10 cellular contexts compared by ENCODE assay signal in the genomic region with DNA sequence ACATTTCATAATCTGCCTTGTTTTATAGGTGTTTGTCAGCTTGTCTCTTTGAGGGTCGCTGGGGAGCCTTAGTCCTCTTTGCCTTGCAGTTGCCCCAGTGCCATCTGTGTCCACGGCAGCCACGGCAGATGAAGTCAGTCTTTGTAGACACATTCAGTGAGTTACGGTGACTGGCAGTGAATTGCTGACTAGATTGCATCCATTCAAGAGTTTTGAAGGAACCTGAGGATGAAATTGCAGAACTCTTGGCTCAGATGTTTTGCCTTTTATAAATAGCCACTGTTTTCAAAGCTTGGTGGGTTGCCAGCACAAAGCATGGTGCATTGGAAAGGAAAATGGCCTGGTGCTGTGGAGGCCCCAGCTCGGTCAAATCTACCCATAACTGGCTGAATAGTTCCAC.
DNase-seq lines count a peak whose midpoint lies in the region; ATAC-seq and TF ChIP-seq lines count a peak whose summit lies in the region.
"Had no signal": no experiment of that assay in that cellular context is flagged by ENCODE, and none has a peak within 500 bp of the region (broad histone marks: within the 10 kb centered on the region; RNA-seq: fewer than 3 reads in every experiment).

No MANE protein-coding gene starts in this region.

- no peak overlapping the region for H2AFZ ChIP-seq in HCT116 (ENCODE audit: low read depth, low read length, poor library complexity, severe bottlenecking)

- TF ChIP-seq POLR2A in HCT116 (IDR thresholded peaks at IDR 0.05; ENCODE audit: borderline replicate concordance, extremely low read depth, insufficient read depth, insufficient read length) (no peak), adrenal gland (IDR thresholded peaks at IDR 0.05) (no peak), sigmoid colon (IDR thresholded peaks at IDR 0.05) (no peak)

- CTCF ChIA-PET in HCT116 (lab: Charles Lee): interaction anchor here (1.5 to 1.7 kb wide), 2 partner anchors 83 kb away, joined by 3 to 5 read pairs; no protein-coding TSS in a partner anchor

- H3K27ac ChIP-seq in HCT116 (ENCODE audit: low read depth, low read length): peak overlapping the region; percentile 56
- peak overlapping the region in 2 of 5 donors; percentile 43 to 73 for H3K27ac ChIP-seq in adrenal gland
- peak overlapping the region; percentile 58 to 82 (median 70) for H3K27ac ChIP-seq in sigmoid colon
- H3K27ac ChIP-seq: WERI-Rb-1 had no signal

- no peak for TF ChIP-seq RAD21 in HCT116 (IDR thresholded peaks at IDR 0.05; ENCODE audit: low read depth)

- no peaks in the 10 kb centered on the region for H3K9me3 ChIP-seq in HCT116 (ENCODE audit: control insufficient read depth in 1 of 2, insufficient read depth in 1 of 2, low read depth in 1 of 2, low read length in 2 of 2)
- H3K9me3 ChIP-seq in adrenal gland (replicated peaks in 1 of 3): no peaks in the 10 kb centered on the region
- H3K9me3 ChIP-seq in sigmoid colon: no peaks in the 10 kb centered on the region

- peak overlapping the region in 1 of 2 experiments; percentile 0; a peak in 2 of 4 replicates for H3K4me3 ChIP-seq in HCT116 (replicated peaks in 1 of 2; ENCODE audit: low read depth in 1 of 2, low read length in 2 of 2)
- H3K4me3 ChIP-seq in adrenal gland: no peak overlapping the region
- H3K4me3 ChIP-seq in sigmoid colon: no peak overlapping the region

- H3K27me3 ChIP-seq in HCT116 (ENCODE audit: insufficient read depth, low read length) (no peaks in the 10 kb centered on the region), adrenal gland (no peaks in the 10 kb centered on the region), sigmoid colon (no peaks in the 10 kb centered on the region)

- no peak for DNase-seq in HCT116 (ENCODE audit: low read depth, low spot score)
- peak in 5 of 7 donors; percentile 32 to 63 (median 45) for DNase-seq in adrenal gland
- DNase-seq in globus pallidus (ENCODE audit: low spot score): peak; percentile 48
- DNase-seq in sigmoid colon: no peak
- no peak for DNase-seq in CD1c-positive myeloid dendritic cell (ENCODE audit: extremely low spot score)
- no peak for DNase-seq in stimulated activated CD8-positive, alpha-beta memory T cell treated with anti-CD3 and anti-CD28 coated beads, Interleukin-4, amount 100 ng/mL, for 48 hours
- no peak for DNase-seq in left lobe of liver (ENCODE audit: low spot score)
- DNase-seq: activated naive CD8-positive, alpha-beta T cell treated with anti-CD3 and anti-CD28 coated beads, Interleukin-2, amount 10 ng/mL, durations not matched to agents 7 days and 5 days; WERI-Rb-1 had no signal

- WGBS in adrenal gland, 4 donors: 77 to 82% (median 79%) methylated on average over 4 to 5 of the region's 5 CpGs
- 76 to 78% methylated on average over 5 of the region's 5 CpGs for WGBS in sigmoid colon, 2 donors

- no peaks in the 10 kb centered on the region for H4K20me1 ChIP-seq in HCT116 (ENCODE audit: insufficient read depth)

- no peak for TF ChIP-seq EP300 in sigmoid colon (IDR thresholded peaks at IDR 0.05)

- peak overlapping the region; percentile 68 for H3K4me2 ChIP-seq in HCT116 (ENCODE audit: low read length)

- H3K4me1 ChIP-seq in HCT116 (ENCODE audit: control insufficient read depth in 1 of 2, insufficient read depth in 2 of 2, low read length in 2 of 2) (peaks cover 55 to 71% of the 10 kb centered on the region in 2 experiments), adrenal gland (replicated peaks in 1 of 2) (peaks cover 19 to 47% of the 10 kb centered on the region in 2 donors), sigmoid colon (peaks cover 0 to 83% (median 70%) of the 10 kb centered on the region in 4 donors)

- TF ChIP-seq CTCF in HCT116 (IDR thresholded peaks at IDR 0.05 in 2 of 3, conservative IDR thresholded peaks at IDR 0.05 in 1 of 3; ENCODE audit: borderline replicate concordance in 1 of 3, insufficient read depth in 1 of 3, low read depth in 2 of 3, low read length in 2 of 3): no peak
- TF ChIP-seq CTCF in adrenal gland (IDR thresholded peaks at IDR 0.05): no peak
- TF ChIP-seq CTCF in sigmoid colon (IDR thresholded peaks at IDR 0.05): no peak

- POLR2A ChIA-PET in HCT116 (lab: Charles Lee): interaction anchor here (0.8 kb wide), 1 partner anchor 230 kb away, joined by 3 read pairs; no protein-coding TSS in a partner anchor

- ATAC-seq in HCT116: no peak
- no peak for ATAC-seq in GM21723 (IDR thresholded peaks at IDR 0.05; ENCODE audit: unreplicated experiment)
- ATAC-seq in left lobe of liver: no peak

- H3K9ac ChIP-seq in HCT116 (ENCODE audit: low read length): peak overlapping the region; percentile 40; the same call in 1 of the 2 replicates

- H3K36me3 ChIP-seq in HCT116 (ENCODE audit: control insufficient read depth in 1 of 2, insufficient read depth in 2 of 2, low read length in 2 of 2) (peaks cover 0 to 6% of the 10 kb centered on the region in 2 experiments; a peak in 1 of 4 replicates), adrenal gland (replicated peaks in 1 of 2) (no peaks in the 10 kb centered on the region), sigmoid colon (peaks cover 0 to 12% (median 4%) of the 10 kb centered on the region in 4 donors)
- H3K36me3 ChIP-seq: WERI-Rb-1 had no signal

- no peaks in the 10 kb centered on the region for H3K9me2 ChIP-seq in HCT116 (ENCODE audit: insufficient read depth)

- RAD21 ChIA-PET in HCT116 (lab: Charles Lee; ENCODE audit: low non-redundant PET in 1 of 2, low total read pairs in 2 of 2, uncharacterized antibody in 2 of 2, unreplicated experiment in 2 of 2): no interaction called here

- intact Hi-C loops in HCT116 (cut with micrococcal nuclease) (loop anchor here (5.0 kb wide), 2 partner anchors 91 to 231 kb away; no protein-coding TSS in a partner anchor), adrenal gland (cut with DNase I) (loop anchor here (5.0 to 10.0 kb wide), 3 partner anchors 124 to 161 kb away; partner anchors contain the start of gene TRIO (in 1 of the 2)), sigmoid colon (cut with DNase I) (loop anchor here (1.0 kb wide), 1 partner anchor 124 kb away; no protein-coding TSS in a partner anchor)

- H3K79me2 ChIP-seq in HCT116 (ENCODE audit: insufficient read depth, low read length): peaks cover 83% of the 10 kb centered on the region

- BruUV-seq in HCT116 (replicated peaks; lab: Mats Ljungman, UMichigan): no TSS peak

TF ChIP-seq in HCT116, 20 proteins besides CTCF, POLR2A, EP300 and RAD21:
- TF ChIP-seq, protein P1, sequence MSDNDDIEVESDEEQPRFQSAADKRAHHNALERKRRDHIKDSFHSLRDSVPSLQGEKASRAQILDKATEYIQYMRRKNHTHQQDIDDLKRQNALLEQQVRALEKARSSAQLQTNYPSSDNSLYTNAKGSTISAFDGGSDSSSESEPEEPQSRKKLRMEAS (IDR thresholded peaks at IDR 0.05): no peak
- no peak for TF ChIP-seq SP1 (IDR thresholded peaks at IDR 0.05; ENCODE audit: low read depth)
- TF ChIP-seq ATF3 (IDR thresholded peaks at IDR 0.05): no peak
- TF ChIP-seq JUND (IDR thresholded peaks at IDR 0.05): no peak
- no peak for TF ChIP-seq ELF1 (IDR thresholded peaks at IDR 0.05; ENCODE audit: borderline replicate concordance, low read depth)
- TF ChIP-seq, protein P2, sequence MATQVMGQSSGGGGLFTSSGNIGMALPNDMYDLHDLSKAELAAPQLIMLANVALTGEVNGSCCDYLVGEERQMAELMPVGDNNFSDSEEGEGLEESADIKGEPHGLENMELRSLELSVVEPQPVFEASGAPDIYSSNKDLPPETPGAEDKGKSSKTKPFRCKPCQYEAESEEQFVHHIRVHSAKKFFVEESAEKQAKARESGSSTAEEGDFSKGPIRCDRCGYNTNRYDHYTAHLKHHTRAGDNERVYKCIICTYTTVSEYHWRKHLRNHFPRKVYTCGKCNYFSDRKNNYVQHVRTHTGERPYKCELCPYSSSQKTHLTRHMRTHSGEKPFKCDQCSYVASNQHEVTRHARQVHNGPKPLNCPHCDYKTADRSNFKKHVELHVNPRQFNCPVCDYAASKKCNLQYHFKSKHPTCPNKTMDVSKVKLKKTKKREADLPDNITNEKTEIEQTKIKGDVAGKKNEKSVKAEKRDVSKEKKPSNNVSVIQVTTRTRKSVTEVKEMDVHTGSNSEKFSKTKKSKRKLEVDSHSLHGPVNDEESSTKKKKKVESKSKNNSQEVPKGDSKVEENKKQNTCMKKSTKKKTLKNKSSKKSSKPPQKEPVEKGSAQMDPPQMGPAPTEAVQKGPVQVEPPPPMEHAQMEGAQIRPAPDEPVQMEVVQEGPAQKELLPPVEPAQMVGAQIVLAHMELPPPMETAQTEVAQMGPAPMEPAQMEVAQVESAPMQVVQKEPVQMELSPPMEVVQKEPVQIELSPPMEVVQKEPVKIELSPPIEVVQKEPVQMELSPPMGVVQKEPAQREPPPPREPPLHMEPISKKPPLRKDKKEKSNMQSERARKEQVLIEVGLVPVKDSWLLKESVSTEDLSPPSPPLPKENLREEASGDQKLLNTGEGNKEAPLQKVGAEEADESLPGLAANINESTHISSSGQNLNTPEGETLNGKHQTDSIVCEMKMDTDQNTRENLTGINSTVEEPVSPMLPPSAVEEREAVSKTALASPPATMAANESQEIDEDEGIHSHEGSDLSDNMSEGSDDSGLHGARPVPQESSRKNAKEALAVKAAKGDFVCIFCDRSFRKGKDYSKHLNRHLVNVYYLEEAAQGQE (IDR thresholded peaks at IDR 0.05; ENCODE audit: low read depth): no peak
- TF ChIP-seq ZNF274 (IDR thresholded peaks at IDR 0.05; ENCODE audit: low read depth, low read length): no peak
- TF ChIP-seq EZH2phosphoT487 (IDR thresholded peaks at IDR 0.05; ENCODE audit: borderline replicate concordance): no peak
- TF ChIP-seq SRF (IDR thresholded peaks at IDR 0.05; ENCODE audit: low read depth): no peak
- no peak for TF ChIP-seq CBX3 (IDR thresholded peaks at IDR 0.05; ENCODE audit: low read depth)
- no peak for TF ChIP-seq SIN3A (IDR thresholded peaks at IDR 0.05; ENCODE audit: low read depth)
- TF ChIP-seq TCF7L2 (IDR thresholded peaks at IDR 0.05; ENCODE audit: borderline replicate concordance, extremely low read depth, insufficient read depth, insufficient read length): no peak
- no peak for TF ChIP-seq EZH2 (IDR thresholded peaks at IDR 0.05)
- TF ChIP-seq YY1 (IDR thresholded peaks at IDR 0.05; ENCODE audit: extremely low read depth, insufficient replicate concordance, low read depth, low read length): no peak
- TF ChIP-seq FOSL1 (IDR thresholded peaks at IDR 0.05; ENCODE audit: low read depth): no peak
- no peak for TF ChIP-seq EGR1 (IDR thresholded peaks at IDR 0.05; ENCODE audit: low read depth)
- TF ChIP-seq POLR2AphosphoS5 (IDR thresholded peaks at IDR 0.05; ENCODE audit: low read depth, low read length): no peak
- TF ChIP-seq ZFX (IDR thresholded peaks at IDR 0.05): no peak

Comparison
In these comparisons a context has a peak if more than half of its experiments do, and no peak if none do; other contexts are left out.
1. DNase-seq: peak in adrenal gland (5 of 7) and globus pallidus (single experiment); none in HCT116 (single experiment), sigmoid colon (single experiment), CD1c-positive myeloid dendritic cell (single experiment), stimulated activated CD8-positive, alpha-beta memory T cell treated with anti-CD3 and anti-CD28 coated beads, Interleukin-4, amount 100 ng/mL, for 48 hours (single experiment) and left lobe of liver (single experiment).